In the genomic region with DNA sequence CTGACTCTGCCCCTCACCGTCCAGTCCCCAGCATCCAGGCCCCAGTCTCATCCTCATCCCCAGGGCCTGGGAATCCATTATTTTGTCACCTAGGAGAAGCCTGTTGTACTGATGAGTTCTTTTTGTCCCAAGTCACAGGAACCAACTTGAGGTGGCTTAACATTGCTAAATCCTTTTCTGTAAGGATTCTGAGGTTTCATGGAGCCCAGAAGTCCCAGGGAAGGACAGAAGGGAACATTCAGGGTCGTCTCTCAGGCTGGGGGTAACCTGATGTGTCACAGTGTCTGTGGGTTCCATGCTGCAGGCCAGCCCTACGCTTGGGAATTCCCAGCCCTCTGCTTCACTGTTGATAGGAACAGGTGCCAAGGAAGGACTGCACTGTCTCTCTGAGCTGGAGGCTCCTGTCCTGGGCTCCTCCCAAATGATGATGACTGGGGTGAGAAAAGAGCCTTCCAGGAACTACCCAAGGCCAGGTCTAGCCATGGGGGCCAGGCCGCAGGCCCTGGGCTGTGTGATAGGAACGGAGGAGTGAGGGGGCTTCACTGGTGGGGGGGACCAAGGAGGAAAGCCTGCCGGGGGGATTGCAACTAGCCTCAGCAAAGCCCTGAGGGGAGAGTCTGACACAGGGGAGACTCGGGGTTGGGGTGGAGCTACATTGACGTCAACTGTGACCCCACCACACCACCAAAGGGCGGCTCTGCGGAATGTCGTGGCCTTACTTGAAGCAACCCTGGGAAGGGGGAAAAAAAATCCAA, we compare ENCODE assay signal across 14 cellular contexts.
DNase-seq lines count a peak whose midpoint lies in the region; ATAC-seq and TF ChIP-seq lines count a peak whose summit lies in the region.
"Had no signal": no experiment of that assay in that cellular context is flagged by ENCODE, and none has a peak within 500 bp of the region (broad histone marks: within the 10 kb centered on the region; RNA-seq: fewer than 3 reads in every experiment).

No MANE protein-coding gene starts in this region.

- no peaks in the 10 kb centered on the region for H3K79me2 ChIP-seq in H9 (ENCODE audit: insufficient read depth, low read length)

- no peak overlapping the region for H3K18ac ChIP-seq in H9 (ENCODE audit: insufficient read length, low read depth, low read length)

- no peak overlapping the region for H4K5ac ChIP-seq in H9 (ENCODE audit: insufficient read length, low read depth, low read length)

- H3K23me2 ChIP-seq in H9 (ENCODE audit: insufficient read length, low read depth, low read length, poor library complexity, severe bottlenecking) = no peaks in the 10 kb centered on the region

- no peak overlapping the region for H3K14ac ChIP-seq in H9 (ENCODE audit: insufficient read depth, low read length)

- H4K20me1 ChIP-seq in H9 (ENCODE audit: control insufficient read depth, insufficient read depth, insufficient read length) = no peaks in the 10 kb centered on the region

- no peak overlapping the region for H3K4me2 ChIP-seq in H9 (ENCODE audit: insufficient read depth, insufficient read length, low read length)

- H2BK20ac ChIP-seq in H9 (ENCODE audit: low read depth, low read length, poor library complexity, severe bottlenecking) = no peak overlapping the region

- no peak overlapping the region for H2AFZ ChIP-seq in H9 (ENCODE audit: low read length)

- no peaks in the 10 kb centered on the region for H3K9me3 Mint-ChIP-seq in H9
- H3K9me3 Mint-ChIP-seq in activated CD8-positive, alpha-beta T cell treated with anti-CD3 and anti-CD28 coated beads, Interleukin-2, amount 10 ng/mL, durations not matched to agents 7 days and 5 days (ENCODE audit: insufficient read depth) = no peaks in the 10 kb centered on the region
- no peaks in the 10 kb centered on the region for H3K9me3 Mint-ChIP-seq in immature natural killer cell
- H3K9me3 Mint-ChIP-seq in stimulated activated effector memory CD8-positive, alpha-beta T cell treated with anti-CD3 and anti-CD28 coated beads, Interleukin-12 subunit alpha, Interleukin-12 subunit beta, amount 100 ng/mL, for 72 hours = no peaks in the 10 kb centered on the region

- CTCF ChIA-PET in activated CD8-positive, alpha-beta T cell treated with anti-CD3 and anti-CD28 coated beads, Interleukin-2, amount 10 ng/mL, durations not matched to agents 7 days and 5 days (lab: Charles Lee) = no interaction called here

- H3T11ph ChIP-seq in H9 (ENCODE audit: low read length) = no peak overlapping the region

- no peak overlapping the region for H3K4me3 ChIP-seq in effector memory CD4-positive, alpha-beta T cell (ENCODE audit: insufficient read depth, low read depth, low read length, poor library complexity, severe bottlenecking)
- H3K4me3 ChIP-seq: MG63, Peyer's patch had no signal

- H3K4me1 ChIP-seq in H9 (ENCODE audit: insufficient read depth, low read length) = no peaks in the 10 kb centered on the region
- H3K4me1 ChIP-seq in effector memory CD4-positive, alpha-beta T cell (ENCODE audit: control insufficient read depth, insufficient read depth, low read length, poor library complexity, severe bottlenecking) = peaks cover 11% of the 10 kb centered on the region

- no peak overlapping the region for H3K9ac ChIP-seq in H9 (ENCODE audit: extremely low read depth, insufficient read length, low read length)

- no peak overlapping the region for H2BK15ac ChIP-seq in H9 (ENCODE audit: low read depth, low read length)

- no CpG with 5 or more reads among the region's 11 CpGs for WGBS in H9 (ENCODE audit: extremely low coverage, insufficient read length, low lambda C conversion rate)

- H4K8ac ChIP-seq in H9 (replicated peaks; ENCODE audit: insufficient read length, low read depth, low read length) = no peak overlapping the region

- H3K4ac ChIP-seq in H9 (ENCODE audit: low read depth, low read length) = no peak overlapping the region

- TF ChIP-seq CTCF in H9 (conservative IDR thresholded peaks at IDR 0.05) = no peak

- peaks cover 0 to 4% (median 2%) of the 10 kb centered on the region in 3 experiments; a peak in 3 of 7 replicates for H3K36me3 Mint-ChIP-seq in H9 (ENCODE audit: insufficient read depth in 1 of 3, low read depth in 3 of 3)
- peaks cover 3% of the 10 kb centered on the region for H3K36me3 Mint-ChIP-seq in activated CD8-positive, alpha-beta T cell treated with anti-CD3 and anti-CD28 coated beads, Interleukin-2, amount 10 ng/mL, durations not matched to agents 7 days and 5 days (ENCODE audit: low read depth)
- H3K36me3 Mint-ChIP-seq in immature natural killer cell = no peaks in the 10 kb centered on the region
- H3K36me3 Mint-ChIP-seq in stimulated activated effector memory CD8-positive, alpha-beta T cell treated with anti-CD3 and anti-CD28 coated beads, Interleukin-12 subunit alpha, Interleukin-12 subunit beta, amount 100 ng/mL, for 72 hours = no peaks in the 10 kb centered on the region

- H2BK5ac ChIP-seq in H9 (ENCODE audit: insufficient read length, low read length) = no peak overlapping the region

- no peak overlapping the region for H2BK120ac ChIP-seq in H9 (ENCODE audit: low read depth, low read length, poor library complexity, severe bottlenecking)

- peak; percentile 15 for DNase-seq in H9
- DNase-seq in activated CD8-positive, alpha-beta T cell treated with anti-CD3 and anti-CD28 coated beads, Interleukin-2, amount 10 ng/mL, durations not matched to agents 7 days and 5 days = no peak
- DNase-seq in immature natural killer cell = no peak
- no peak for DNase-seq in stimulated activated effector memory CD8-positive, alpha-beta T cell treated with anti-CD3 and anti-CD28 coated beads, Interleukin-12 subunit alpha, Interleukin-12 subunit beta, amount 100 ng/mL, for 72 hours (ENCODE audit: low spot score in 2 of 2)
- no peak for DNase-seq in NCI-H2196 (lab: John Stamatoyannopoulos, UW; ENCODE audit: unreplicated experiment)
- DNase-seq in effector memory CD4-positive, alpha-beta T cell = no peak
- no peak for DNase-seq in NCI-H2227 (lab: John Stamatoyannopoulos, UW; ENCODE audit: unreplicated experiment)
- DNase-seq in activated naive CD4-positive, alpha-beta T cell treated with Interleukin-2 at 50 U/mL for 16 hours = no peak
- DNase-seq: activated gamma-delta T cell; MG63; NCI-H510A; stimulated activated CD4-positive, alpha-beta T cell treated with anti-CD3 and anti-CD28 coated beads, Interleukin-12 subunit alpha, Interleukin-12 subunit beta, amount 100 ng/mL, for 4 hours had no signal

- H3K4me1 Mint-ChIP-seq in H9 = peaks cover 0 to 5% of the 10 kb centered on the region in 2 experiments; a peak in 1 of 4 replicates
- peaks cover 71% of the 10 kb centered on the region for H3K4me1 Mint-ChIP-seq in activated CD8-positive, alpha-beta T cell treated with anti-CD3 and anti-CD28 coated beads, Interleukin-2, amount 10 ng/mL, durations not matched to agents 7 days and 5 days (ENCODE audit: low read depth)
- peaks cover 33 to 45% of the 10 kb centered on the region in 2 donors for H3K4me1 Mint-ChIP-seq in immature natural killer cell
- H3K4me1 Mint-ChIP-seq in stimulated activated effector memory CD8-positive, alpha-beta T cell treated with anti-CD3 and anti-CD28 coated beads, Interleukin-12 subunit alpha, Interleukin-12 subunit beta, amount 100 ng/mL, for 72 hours = peaks cover 72% of the 10 kb centered on the region

- no peak overlapping the region for H2AK5ac ChIP-seq in H9 (ENCODE audit: insufficient read length, low read length)

- no peak overlapping the region for H4K91ac ChIP-seq in H9 (ENCODE audit: insufficient read length, low read depth, low read length)

- H3K27me3 Mint-ChIP-seq in H9 (ENCODE audit: low read depth) (no peaks in the 10 kb centered on the region), immature natural killer cell (ENCODE audit: low read depth in 3 of 3) (peaks cover 0 to 9% (median 3%) of the 10 kb centered on the region in 3 donors)
- no peaks in the 10 kb centered on the region for H3K27me3 Mint-ChIP-seq in activated CD8-positive, alpha-beta T cell treated with anti-CD3 and anti-CD28 coated beads, Interleukin-2, amount 10 ng/mL, durations not matched to agents 7 days and 5 days (ENCODE audit: low read depth)

- no peaks in the 10 kb centered on the region for H3K36me3 ChIP-seq in effector memory CD4-positive, alpha-beta T cell (ENCODE audit: control insufficient read depth, insufficient read depth, low read length)
- H3K36me3 ChIP-seq: Peyer's patch had no signal

- no peaks in the 10 kb centered on the region for H3K79me1 ChIP-seq in H9 (ENCODE audit: insufficient read depth, low read depth, low read length, poor library complexity, severe bottlenecking)

- no peaks in the 10 kb centered on the region for H3K9me3 ChIP-seq in H9 (ENCODE audit: control insufficient read depth, low read depth, low read length)
- H3K9me3 ChIP-seq in effector memory CD4-positive, alpha-beta T cell (ENCODE audit: control insufficient read depth, low read length) = no peaks in the 10 kb centered on the region
- H3K9me3 ChIP-seq: MG63, Peyer's patch had no signal

- H3K27ac Mint-ChIP-seq in H9 = peak overlapping the region in 1 of 3 experiments; percentile 80; a peak in 1 of 7 replicates
- peak overlapping the region; percentile 79 for H3K27ac Mint-ChIP-seq in activated CD8-positive, alpha-beta T cell treated with anti-CD3 and anti-CD28 coated beads, Interleukin-2, amount 10 ng/mL, durations not matched to agents 7 days and 5 days
- peak overlapping the region in 5 of 6 donors; percentile 6 to 42 (median 26) for H3K27ac Mint-ChIP-seq in immature natural killer cell
- peak overlapping the region; percentile 69 for H3K27ac Mint-ChIP-seq in stimulated activated effector memory CD8-positive, alpha-beta T cell treated with anti-CD3 and anti-CD28 coated beads, Interleukin-12 subunit alpha, Interleukin-12 subunit beta, amount 100 ng/mL, for 72 hours

- no peak overlapping the region for H3K27ac ChIP-seq in H9 (ENCODE audit: insufficient read length, low read depth, low read length)
- no peak overlapping the region for H3K27ac ChIP-seq in effector memory CD4-positive, alpha-beta T cell (ENCODE audit: insufficient read depth, low read length, poor library complexity, severe bottlenecking)
- H3K27ac ChIP-seq: C4-2B, Peyer's patch had no signal

- ATAC-seq in activated CD8-positive, alpha-beta T cell treated with anti-CD3 and anti-CD28 coated beads, Interleukin-2, amount 10 ng/mL, durations not matched to agents 7 days and 5 days = no peak
- ATAC-seq in stimulated activated effector memory CD8-positive, alpha-beta T cell treated with anti-CD3 and anti-CD28 coated beads, Interleukin-12 subunit alpha, Interleukin-12 subunit beta, amount 100 ng/mL, for 72 hours = no peak

- H2BK12ac ChIP-seq in H9 (ENCODE audit: insufficient read length, low read depth, low read length) = no peak overlapping the region

- POLR2A ChIA-PET in activated CD8-positive, alpha-beta T cell treated with anti-CD3 and anti-CD28 coated beads, Interleukin-2, amount 10 ng/mL, durations not matched to agents 7 days and 5 days (lab: Charles Lee) = no interaction called here

- no peak overlapping the region for H3K4me3 Mint-ChIP-seq in H9
- no peak overlapping the region for H3K4me3 Mint-ChIP-seq in activated CD8-positive, alpha-beta T cell treated with anti-CD3 and anti-CD28 coated beads, Interleukin-2, amount 10 ng/mL, durations not matched to agents 7 days and 5 days
- H3K4me3 Mint-ChIP-seq in immature natural killer cell = no peak overlapping the region
- no peak overlapping the region for H3K4me3 Mint-ChIP-seq in stimulated activated effector memory CD8-positive, alpha-beta T cell treated with anti-CD3 and anti-CD28 coated beads, Interleukin-12 subunit alpha, Interleukin-12 subunit beta, amount 100 ng/mL, for 72 hours

- H3K27me3 ChIP-seq in H9 (ENCODE audit: insufficient read depth, low read length) = no peaks in the 10 kb centered on the region
- H3K27me3 ChIP-seq in effector memory CD4-positive, alpha-beta T cell (replicated peaks; ENCODE audit: control insufficient read depth, insufficient read depth, low read length, poor library complexity, severe bottlenecking) = no peaks in the 10 kb centered on the region
- H3K27me3 ChIP-seq: MG63, Peyer's patch had no signal

- no peak overlapping the region for H3K56ac ChIP-seq in H9 (ENCODE audit: insufficient read length, low read depth, low read length)

- H3K23ac ChIP-seq in H9 (ENCODE audit: insufficient read length, low read depth, low read length) = no peak overlapping the region
